ENCODE assay signal across 13 cellular contexts in genomic region chr20:47610945-47611250, GRCh38.
DNase-seq lines count a peak whose midpoint lies in the region; ATAC-seq and TF ChIP-seq lines count a peak whose summit lies in the region.
"Had no signal": no experiment of that assay in that cellular context is flagged by ENCODE, and none has a peak within 500 bp of the region (broad histone marks: within the 10 kb centered on the region; RNA-seq: fewer than 3 reads in every experiment).

No MANE protein-coding gene starts in this region.

- no peak overlapping the region for H3K4me3 Mint-ChIP-seq in MCF 10A (ENCODE audit: unreplicated experiment)
- H3K4me3 Mint-ChIP-seq in T-helper 17 cell, result no peak overlapping the region
- H3K4me3 Mint-ChIP-seq in GM23338, result no peak overlapping the region

- POLR2A ChIA-PET in MCF 10A (lab: Yijun Ruan, JAX), result interaction anchor here (0.7 to 3.7 kb wide), 6 partner anchors 10 to 176 kb away, joined by 3 to 19 read pairs (median 7); no protein-coding TSS in a partner anchor

- H3K9me3 Mint-ChIP-seq in MCF 10A (ENCODE audit: unreplicated experiment) (no peaks in the 10 kb centered on the region), GM23338 (no peaks in the 10 kb centered on the region)

- no peaks in the 10 kb centered on the region for H3K27me3 Mint-ChIP-seq in MCF 10A (ENCODE audit: insufficient read depth, unreplicated experiment)
- no peaks in the 10 kb centered on the region for H3K27me3 Mint-ChIP-seq in T-helper 17 cell
- H3K27me3 Mint-ChIP-seq in GM23338 (ENCODE audit: insufficient read depth, low read depth, poor library complexity), result no peaks in the 10 kb centered on the region
- H3K27me3 Mint-ChIP-seq: progenitor cell of endocrine pancreas had no signal

- no peaks in the 10 kb centered on the region for H3K9me2 ChIP-seq in GM23338 (ENCODE audit: insufficient read depth)

- H3K4me1 Mint-ChIP-seq in MCF 10A (ENCODE audit: insufficient read depth, unreplicated experiment), result peaks cover 19% of the 10 kb centered on the region
- peaks cover 26% of the 10 kb centered on the region for H3K4me1 Mint-ChIP-seq in T-helper 17 cell
- H3K4me1 Mint-ChIP-seq in GM23338, result no peaks in the 10 kb centered on the region

- CTCF ChIA-PET in MCF 10A (lab: Yijun Ruan, JAX), result interaction anchor here (0.5 to 3.1 kb wide), 6 partner anchors 10 to 414 kb away, joined by 3 to 21 read pairs (median 4); no protein-coding TSS in a partner anchor

- peaks cover 11% of the 10 kb centered on the region for H3K36me3 Mint-ChIP-seq in MCF 10A (ENCODE audit: insufficient read depth, unreplicated experiment)
- H3K36me3 Mint-ChIP-seq in T-helper 17 cell (ENCODE audit: low read depth), result peaks cover 2% of the 10 kb centered on the region
- H3K36me3 Mint-ChIP-seq in GM23338 (ENCODE audit: low read depth), result no peaks in the 10 kb centered on the region

- H3K27ac Mint-ChIP-seq in MCF 10A (ENCODE audit: low read depth, unreplicated experiment), result peak overlapping the region; percentile 47
- H3K27ac Mint-ChIP-seq in T-helper 17 cell, result peak overlapping the region; percentile 96
- H3K27ac Mint-ChIP-seq in GM23338, result no peak overlapping the region
- H3K27ac Mint-ChIP-seq: progenitor cell of endocrine pancreas had no signal

- no peaks in the 10 kb centered on the region for H3K9me3 ChIP-seq in breast epithelium
- H3K9me3 ChIP-seq in T-helper 17 cell (ENCODE audit: control insufficient read depth, low read length, poor library complexity, severe bottlenecking), result no peaks in the 10 kb centered on the region
- no peaks in the 10 kb centered on the region for H3K9me3 ChIP-seq in adrenal gland (replicated peaks in 1 of 3)
- H3K9me3 ChIP-seq: BE2C, transverse colon had no signal

- H2AFZ ChIP-seq in GM23338, result no peak overlapping the region

- H3K27ac ChIP-seq in breast epithelium (no peak overlapping the region), GM23338 (ENCODE audit: low read depth) (no peak overlapping the region), adrenal gland (peak overlapping the region in 1 of 5 donors; percentile 8)

- H3K4me1 ChIP-seq in breast epithelium, result no peaks in the 10 kb centered on the region
- H3K4me1 ChIP-seq in GM23338 (ENCODE audit: insufficient read depth), result no peaks in the 10 kb centered on the region
- H3K4me1 ChIP-seq in adrenal gland (replicated peaks in 1 of 2), result peaks cover 6 to 31% of the 10 kb centered on the region in 2 donors
- H3K4me1 ChIP-seq: BE2C had no signal

- no peak for DNase-seq in MCF 10A (ENCODE audit: unreplicated experiment)
- no peak for DNase-seq in breast epithelium (ENCODE audit: low spot score in 2 of 2)
- no peak for DNase-seq in T-helper 17 cell
- DNase-seq in fibroblast of pulmonary artery (ENCODE audit: low read depth), result peak; percentile 18
- DNase-seq in GM23338 (ENCODE audit: low spot score), result no peak
- no peak for DNase-seq in adrenal gland
- DNase-seq: BE2C, glutamatergic neuron, NCI-H1930 had no signal

- no TSS peak for BruUV-seq in MCF 10A (replicated peaks; lab: Mats Ljungman, UMichigan)

- ATAC-seq in T-helper 17 cell (peak; percentile 74), GM23338 (no peak), GM18498 (IDR thresholded peaks at IDR 0.05; ENCODE audit: unreplicated experiment) (no peak), GM21786 (IDR thresholded peaks at IDR 0.05; ENCODE audit: unreplicated experiment) (no peak)

- TF ChIP-seq CTCF in MCF 10A (IDR thresholded peaks at IDR 0.05; ENCODE audit: unreplicated experiment) (no peak), breast epithelium (IDR thresholded peaks at IDR 0.05) (no peak), fibroblast of pulmonary artery (IDR thresholded peaks at IDR 0.05; ENCODE audit: low read length, missing control alignments) (no peak), GM23338 (conservative IDR thresholded peaks at IDR 0.05; ENCODE audit: low read depth in 2 of 2) (no peak), adrenal gland (IDR thresholded peaks at IDR 0.05) (no peak)

- no peaks in the 10 kb centered on the region for H4K20me1 ChIP-seq in GM23338 (replicated peaks; ENCODE audit: insufficient read depth)

- H3K36me3 ChIP-seq in breast epithelium, result no peaks in the 10 kb centered on the region
- no peaks in the 10 kb centered on the region for H3K36me3 ChIP-seq in GM23338 (ENCODE audit: insufficient read depth)
- H3K36me3 ChIP-seq in adrenal gland (replicated peaks in 1 of 2), result no peaks in the 10 kb centered on the region
- H3K36me3 ChIP-seq: BE2C, transverse colon had no signal

- H3F3A ChIP-seq in GM23338 (replicated peaks; ENCODE audit: low read depth), result no peaks in the 10 kb centered on the region

- no peak overlapping the region for H3K4me2 ChIP-seq in GM23338

- TF ChIP-seq POLR2A in breast epithelium (IDR thresholded peaks at IDR 0.05), result no peak
- TF ChIP-seq POLR2A in adrenal gland (IDR thresholded peaks at IDR 0.05), result no peak

- peaks cover 60% of the 10 kb centered on the region for H3K79me2 ChIP-seq in GM23338 (replicated peaks; ENCODE audit: insufficient read depth)

- intact Hi-C loops in MCF 10A (cut with micrococcal nuclease) (no loop called here), breast epithelium (cut with DNase I; ENCODE audit: low total_unique reads) (no loop called here), adrenal gland (cut with DNase I) (no loop called here)

- H3K27me3 ChIP-seq in breast epithelium (no peaks in the 10 kb centered on the region), GM23338 (ENCODE audit: insufficient read depth) (no peaks in the 10 kb centered on the region), adrenal gland (no peaks in the 10 kb centered on the region)
- H3K27me3 ChIP-seq: BE2C, transverse colon had no signal

- H3K4me3 ChIP-seq in breast epithelium (no peak overlapping the region), fibroblast of pulmonary artery (replicated peaks; ENCODE audit: low read depth, low read length) (no peak overlapping the region), GM23338 (no peak overlapping the region), adrenal gland (no peak overlapping the region)
- H3K4me3 ChIP-seq: transverse colon had no signal

TF ChIP-seq in GM23338, 12 proteins besides CTCF, POLR2A, EP300 and RAD21 (continues in another document):
- no peak for TF ChIP-seq STAT1 (IDR thresholded peaks at IDR 0.05; ENCODE audit: unreplicated experiment)
- TF ChIP-seq, protein P1, sequence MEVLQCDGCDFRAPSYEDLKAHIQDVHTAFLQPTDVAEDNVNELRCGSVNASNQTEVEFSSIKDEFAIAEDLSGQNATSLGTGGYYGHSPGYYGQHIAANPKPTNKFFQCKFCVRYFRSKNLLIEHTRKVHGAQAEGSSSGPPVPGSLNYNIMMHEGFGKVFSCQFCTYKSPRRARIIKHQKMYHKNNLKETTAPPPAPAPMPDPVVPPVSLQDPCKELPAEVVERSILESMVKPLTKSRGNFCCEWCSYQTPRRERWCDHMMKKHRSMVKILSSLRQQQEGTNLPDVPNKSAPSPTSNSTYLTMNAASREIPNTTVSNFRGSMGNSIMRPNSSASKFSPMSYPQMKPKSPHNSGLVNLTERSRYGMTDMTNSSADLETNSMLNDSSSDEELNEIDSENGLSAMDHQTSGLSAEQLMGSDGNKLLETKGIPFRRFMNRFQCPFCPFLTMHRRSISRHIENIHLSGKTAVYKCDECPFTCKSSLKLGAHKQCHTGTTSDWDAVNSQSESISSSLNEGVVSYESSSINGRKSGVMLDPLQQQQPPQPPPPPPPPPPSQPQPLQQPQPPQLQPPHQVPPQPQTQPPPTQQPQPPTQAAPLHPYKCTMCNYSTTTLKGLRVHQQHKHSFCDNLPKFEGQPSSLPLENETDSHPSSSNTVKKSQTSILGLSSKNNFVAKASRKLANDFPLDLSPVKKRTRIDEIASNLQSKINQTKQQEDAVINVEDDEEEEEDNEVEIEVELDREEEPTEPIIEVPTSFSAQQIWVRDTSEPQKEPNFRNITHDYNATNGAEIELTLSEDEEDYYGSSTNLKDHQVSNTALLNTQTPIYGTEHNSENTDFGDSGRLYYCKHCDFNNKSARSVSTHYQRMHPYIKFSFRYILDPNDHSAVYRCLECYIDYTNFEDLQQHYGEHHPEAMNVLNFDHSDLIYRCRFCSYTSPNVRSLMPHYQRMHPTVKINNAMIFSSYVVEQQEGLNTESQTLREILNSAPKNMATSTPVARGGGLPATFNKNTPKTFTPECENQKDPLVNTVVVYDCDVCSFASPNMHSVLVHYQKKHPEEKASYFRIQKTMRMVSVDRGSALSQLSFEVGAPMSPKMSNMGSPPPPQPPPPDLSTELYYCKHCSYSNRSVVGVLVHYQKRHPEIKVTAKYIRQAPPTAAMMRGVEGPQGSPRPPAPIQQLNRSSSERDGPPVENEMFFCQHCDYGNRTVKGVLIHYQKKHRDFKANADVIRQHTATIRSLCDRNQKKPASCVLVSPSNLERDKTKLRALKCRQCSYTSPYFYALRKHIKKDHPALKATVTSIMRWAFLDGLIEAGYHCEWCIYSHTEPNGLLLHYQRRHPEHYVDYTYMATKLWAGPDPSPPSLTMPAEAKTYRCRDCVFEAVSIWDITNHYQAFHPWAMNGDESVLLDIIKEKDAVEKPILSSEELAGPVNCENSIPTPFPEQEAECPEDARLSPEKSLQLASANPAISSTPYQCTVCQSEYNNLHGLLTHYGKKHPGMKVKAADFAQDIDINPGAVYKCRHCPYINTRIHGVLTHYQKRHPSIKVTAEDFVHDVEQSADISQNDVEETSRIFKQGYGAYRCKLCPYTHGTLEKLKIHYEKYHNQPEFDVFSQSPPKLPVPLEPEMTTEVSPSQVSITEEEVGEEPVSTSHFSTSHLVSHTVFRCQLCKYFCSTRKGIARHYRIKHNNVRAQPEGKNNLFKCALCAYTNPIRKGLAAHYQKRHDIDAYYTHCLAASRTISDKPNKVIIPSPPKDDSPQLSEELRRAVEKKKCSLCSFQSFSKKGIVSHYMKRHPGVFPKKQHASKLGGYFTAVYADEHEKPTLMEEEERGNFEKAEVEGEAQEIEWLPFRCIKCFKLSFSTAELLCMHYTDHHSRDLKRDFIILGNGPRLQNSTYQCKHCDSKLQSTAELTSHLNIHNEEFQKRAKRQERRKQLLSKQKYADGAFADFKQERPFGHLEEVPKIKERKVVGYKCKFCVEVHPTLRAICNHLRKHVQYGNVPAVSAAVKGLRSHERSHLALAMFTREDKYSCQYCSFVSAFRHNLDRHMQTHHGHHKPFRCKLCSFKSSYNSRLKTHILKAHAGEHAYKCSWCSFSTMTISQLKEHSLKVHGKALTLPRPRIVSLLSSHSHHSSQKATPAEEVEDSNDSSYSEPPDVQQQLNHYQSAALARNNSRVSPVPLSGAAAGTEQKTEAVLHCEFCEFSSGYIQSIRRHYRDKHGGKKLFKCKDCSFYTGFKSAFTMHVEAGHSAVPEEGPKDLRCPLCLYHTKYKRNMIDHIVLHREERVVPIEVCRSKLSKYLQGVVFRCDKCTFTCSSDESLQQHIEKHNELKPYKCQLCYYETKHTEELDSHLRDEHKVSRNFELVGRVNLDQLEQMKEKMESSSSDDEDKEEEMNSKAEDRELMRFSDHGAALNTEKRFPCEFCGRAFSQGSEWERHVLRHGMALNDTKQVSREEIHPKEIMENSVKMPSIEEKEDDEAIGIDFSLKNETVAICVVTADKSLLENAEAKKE (CRISPR knock-in tag; IDR thresholded peaks at IDR 0.05), result no peak
